In genomic region chr12:11706509-11707331, GRCh38 we compare ENCODE assay signal across 17 cellular contexts. TPM values are rescaled to one million over a fixed set of nuclear protein-coding genes. Genes with fewer than 3 reads are reported as not detected.
A peak's percentile ranks its signal among the peaks of the same experiment; 100 is the strongest.
DNase-seq lines count a peak whose midpoint lies in the region; ATAC-seq, FAIRE-seq and TF ChIP-seq lines count a peak whose summit lies in the region.
"Had no signal": no experiment of that assay in that cellular context is flagged by ENCODE, and none has a peak within 500 bp of the region (broad histone marks: within the 10 kb centered on the region; RNA-seq: fewer than 3 reads in every experiment).

No MANE protein-coding gene starts in this region.

- H3K18ac ChIP-seq in H1 (ENCODE audit: extremely low read depth, low read length), result no peak overlapping the region
- no peak overlapping the region for H3K18ac ChIP-seq in mesendoderm (ENCODE audit: low read length)

- H4K5ac ChIP-seq in H1 (ENCODE audit: insufficient read length, low read depth, low read length) (no peak overlapping the region), mesendoderm (ENCODE audit: low read length) (no peak overlapping the region)

- H3K36me3 ChIP-seq in right atrium auricular region (no peaks in the 10 kb centered on the region), H1 (ENCODE audit: control insufficient read depth in 2 of 4, insufficient read depth in 4 of 4, low read length in 3 of 4) (no peaks in the 10 kb centered on the region), mucosa of rectum (ENCODE audit: control insufficient read depth in 2 of 2, insufficient read depth in 2 of 2, low read length in 2 of 2) (no peaks in the 10 kb centered on the region), upper lobe of right lung (no peaks in the 10 kb centered on the region), mesendoderm (ENCODE audit: control insufficient read depth, insufficient read depth, low read length) (no peaks in the 10 kb centered on the region)

- H3K27me3 ChIP-seq in right atrium auricular region (no peaks in the 10 kb centered on the region), H1 (replicated peaks in 1 of 4; ENCODE audit: control insufficient read depth in 3 of 4, extremely low read depth in 1 of 4, insufficient read depth in 3 of 4, low read length in 3 of 4) (no peaks in the 10 kb centered on the region), mucosa of rectum (ENCODE audit: control insufficient read depth in 2 of 2, insufficient read depth in 2 of 2, low read length in 2 of 2) (no peaks in the 10 kb centered on the region), upper lobe of right lung (no peaks in the 10 kb centered on the region), mesendoderm (ENCODE audit: insufficient read depth, low read length, poor library complexity) (no peaks in the 10 kb centered on the region)

- peaks cover 4% of the 10 kb centered on the region for H3K36me3 Mint-ChIP-seq in activated naive CD8-positive, alpha-beta T cell treated with anti-CD3 and anti-CD28 coated beads, Interleukin-2, amount 50 U/mL, for 24 hours (ENCODE audit: low read depth)

- no peak for TF ChIP-seq RAD21 in H1 (IDR thresholded peaks at IDR 0.05 in 1 of 2, conservative IDR thresholded peaks at IDR 0.05 in 1 of 2; ENCODE audit: low read depth in 2 of 2, low read length in 2 of 2)

- CTCF ChIA-PET in H1 (lab: Charles Lee; ENCODE audit: partially characterized antibody), result interaction anchor here (0.8 to 0.9 kb wide), 2 partner anchors 25 to 127 kb away, joined by 3 read pairs; no protein-coding TSS in a partner anchor

- H4K8ac ChIP-seq in H1 (ENCODE audit: extremely low read depth, insufficient read depth, low read length) (no peak overlapping the region), mesendoderm (ENCODE audit: low read depth, low read length) (no peak overlapping the region)

- H3K4me3 Mint-ChIP-seq in activated naive CD8-positive, alpha-beta T cell treated with anti-CD3 and anti-CD28 coated beads, Interleukin-2, amount 50 U/mL, for 24 hours, result no peak overlapping the region
- H3K4me3 Mint-ChIP-seq: activated CD8-positive, alpha-beta T cell treated with anti-CD3 and anti-CD28 coated beads, Interleukin-2, amount 10 ng/mL, durations not matched to agents 7 days and 5 days; effector memory CD8-positive, alpha-beta T cell; naive thymus-derived CD8-positive, alpha-beta T cell; stimulated activated effector memory CD8-positive, alpha-beta T cell treated with anti-CD3 and anti-CD28 coated beads, Interleukin-12 subunit alpha, Interleukin-12 subunit beta, amount 100 ng/mL, for 72 hours; T-helper 1 cell treated with Interleukin-12 subunit alpha and Interleukin-12 subunit beta and Interleukin-4 antibody, amounts not matched to agents 30 μg/mL and 1 μg/mL, for 36 hours had no signal

- ATAC-seq in Right ventricle myocardium superior (ENCODE audit: poor library complexity) (peak; percentile 34), upper lobe of right lung (peak; percentile 65)
- no peak for ATAC-seq in activated naive CD8-positive, alpha-beta T cell treated with anti-CD3 and anti-CD28 coated beads, Interleukin-2, amount 50 U/mL, for 24 hours
- ATAC-seq: activated CD8-positive, alpha-beta T cell treated with anti-CD3 and anti-CD28 coated beads, Interleukin-2, amount 10 ng/mL, durations not matched to agents 7 days and 5 days; effector memory CD8-positive, alpha-beta T cell; naive thymus-derived CD8-positive, alpha-beta T cell; stimulated activated effector memory CD8-positive, alpha-beta T cell treated with anti-CD3 and anti-CD28 coated beads, Interleukin-12 subunit alpha, Interleukin-12 subunit beta, amount 100 ng/mL, for 72 hours had no signal

- no peak overlapping the region for H3K4me2 ChIP-seq in H1 (ENCODE audit: insufficient read depth in 1 of 2, low read depth in 2 of 2, low read length in 2 of 2)
- no peak overlapping the region for H3K4me2 ChIP-seq in mesendoderm (ENCODE audit: low read length)

- H3K23ac ChIP-seq in H1 (ENCODE audit: insufficient read length), result no peak overlapping the region
- H3K23ac ChIP-seq in mesendoderm (ENCODE audit: low read length), result no peak overlapping the region

- TF ChIP-seq EP300 in H1 (IDR thresholded peaks at IDR 0.05; ENCODE audit: borderline replicate concordance in 1 of 2, low read depth in 2 of 2, low read length in 2 of 2), result no peak

- H3K56ac ChIP-seq in H1 (replicated peaks; ENCODE audit: insufficient read length, low read depth, low read length) (no peak overlapping the region), mesendoderm (ENCODE audit: low read length) (no peak overlapping the region)

- intact Hi-C loops in Right ventricle myocardium superior (cut with DNase I) (no loop called here), upper lobe of right lung (cut with DNase I) (no loop called here)

- TF ChIP-seq CTCF in right atrium auricular region (IDR thresholded peaks at IDR 0.05), result no peak
- no peak for TF ChIP-seq CTCF in H1 (IDR thresholded peaks at IDR 0.05; ENCODE audit: control extremely low read depth in 1 of 3, insufficient read depth in 1 of 3, low read depth in 1 of 3, low read length in 3 of 3)
- no peak for TF ChIP-seq CTCF in upper lobe of right lung (IDR thresholded peaks at IDR 0.05)
- no peak for TF ChIP-seq CTCF in GM20000 (IDR thresholded peaks at IDR 0.05; ENCODE audit: extremely low read depth, missing control alignments)

- no peak overlapping the region for H3K4me3 ChIP-seq in right atrium auricular region
- no peak overlapping the region for H3K4me3 ChIP-seq in H1 (ENCODE audit: extremely low read depth in 1 of 4, insufficient read depth in 2 of 4, low read depth in 3 of 4, low read length in 4 of 4)
- H3K4me3 ChIP-seq in mucosa of rectum (ENCODE audit: low read length in 2 of 2), result no peak overlapping the region
- H3K4me3 ChIP-seq in upper lobe of right lung, result no peak overlapping the region
- no peak overlapping the region for H3K4me3 ChIP-seq in mesendoderm (ENCODE audit: low read length)

- H2AK5ac ChIP-seq in H1 (ENCODE audit: low read depth, low read length), result no peak overlapping the region
- no peak overlapping the region for H2AK5ac ChIP-seq in mesendoderm (ENCODE audit: low read length)

- no peak for TF ChIP-seq POLR2A in H1 (IDR thresholded peaks at IDR 0.05; ENCODE audit: control extremely low read depth in 1 of 2, low read depth in 2 of 2, low read length in 2 of 2)

- H2BK20ac ChIP-seq in H1 (ENCODE audit: low read length), result no peak overlapping the region

- no peak for DNase-seq in Right ventricle myocardium superior
- no peak for DNase-seq in right atrium auricular region (ENCODE audit: low spot score)
- no peak for DNase-seq in H1 (ENCODE audit: low read depth in 1 of 2, low spot score in 2 of 2)
- no peak for DNase-seq in upper lobe of right lung
- DNase-seq in activated naive CD8-positive, alpha-beta T cell treated with anti-CD3 and anti-CD28 coated beads, Interleukin-2, amount 50 U/mL, for 24 hours, result no peak
- DNase-seq in GM20000 (ENCODE audit: low spot score), result no peak
- no peak for DNase-seq in mesendoderm
- DNase-seq: activated CD8-positive, alpha-beta T cell treated with anti-CD3 and anti-CD28 coated beads, Interleukin-2, amount 10 ng/mL, durations not matched to agents 7 days and 5 days; activated naive CD4-positive, alpha-beta T cell treated with anti-CD3 and anti-CD28 coated beads, Interleukin-2, amount 50 U/mL, for 16 hours; effector memory CD8-positive, alpha-beta T cell; hypothalamus; naive thymus-derived CD8-positive, alpha-beta T cell; NCI-H1436; stimulated activated CD4-positive, alpha-beta T cell treated with anti-CD3 and anti-CD28 coated beads, Interleukin-15, amount 100 ng/mL, for 24 hours had no signal

- H3K4me1 Mint-ChIP-seq in activated naive CD8-positive, alpha-beta T cell treated with anti-CD3 and anti-CD28 coated beads, Interleukin-2, amount 50 U/mL, for 24 hours, result peaks cover 33% of the 10 kb centered on the region

- no peak overlapping the region for H3K4ac ChIP-seq in H1 (replicated peaks; ENCODE audit: insufficient read length, low read depth, low read length)
- H3K4ac ChIP-seq in mesendoderm (ENCODE audit: low read depth, low read length), result no peak overlapping the region

- no peaks in the 10 kb centered on the region for H3K27me3 Mint-ChIP-seq in activated naive CD8-positive, alpha-beta T cell treated with anti-CD3 and anti-CD28 coated beads, Interleukin-2, amount 50 U/mL, for 24 hours
- H3K27me3 Mint-ChIP-seq: effector memory CD8-positive, alpha-beta T cell; naive thymus-derived CD8-positive, alpha-beta T cell had no signal

- no peak overlapping the region for H2AFZ ChIP-seq in H1 (ENCODE audit: low read length)

- H3K14ac ChIP-seq in H1 (ENCODE audit: insufficient read length), result no peak overlapping the region

- H3K9ac ChIP-seq in H1 (replicated peaks in 1 of 4; ENCODE audit: extremely low read depth in 1 of 4, low read depth in 3 of 4, low read length in 3 of 4) (no peak overlapping the region), mucosa of rectum (ENCODE audit: low read depth in 1 of 2, low read length in 2 of 2) (peak overlapping the region; percentile 7 to 19), mesendoderm (ENCODE audit: low read length) (no peak overlapping the region)

- peaks cover 0 to 36% of the 10 kb centered on the region in 2 donors for H3K4me1 ChIP-seq in right atrium auricular region
- peaks cover 0 to 13% (median 2%) of the 10 kb centered on the region in 4 experiments; a peak in 4 of 7 replicates for H3K4me1 ChIP-seq in H1 (replicated peaks in 1 of 4; ENCODE audit: control insufficient read depth in 3 of 4, insufficient read depth in 4 of 4, low read length in 3 of 4)
- peaks cover 17 to 20% of the 10 kb centered on the region in 2 donors for H3K4me1 ChIP-seq in mucosa of rectum (ENCODE audit: control insufficient read depth in 2 of 2, insufficient read depth in 2 of 2, low read length in 2 of 2)
- H3K4me1 ChIP-seq in upper lobe of right lung, result peaks cover 20% of the 10 kb centered on the region
- no peaks in the 10 kb centered on the region for H3K4me1 ChIP-seq in mesendoderm (ENCODE audit: control insufficient read depth, low read depth, low read length)

- no peaks in the 10 kb centered on the region for H3K9me3 Mint-ChIP-seq in activated naive CD8-positive, alpha-beta T cell treated with anti-CD3 and anti-CD28 coated beads, Interleukin-2, amount 50 U/mL, for 24 hours
- H3K9me3 Mint-ChIP-seq: effector memory CD8-positive, alpha-beta T cell; naive thymus-derived CD8-positive, alpha-beta T cell; stimulated activated effector memory CD8-positive, alpha-beta T cell treated with anti-CD3 and anti-CD28 coated beads, Interleukin-12 subunit alpha, Interleukin-12 subunit beta, amount 100 ng/mL, for 72 hours; T-helper 1 cell treated with Interleukin-12 subunit alpha and Interleukin-12 subunit beta and Interleukin-4 antibody, amounts not matched to agents 30 μg/mL and 1 μg/mL, for 36 hours had no signal

- 90% methylated on average over 10 of the region's 10 CpGs; no CpG with 5 or more reads in 1 of the 2 experiments for WGBS in H1 (ENCODE audit: extremely low coverage in 1 of 2, insufficient coverage in 1 of 2, insufficient read length in 1 of 2, insufficient replicate concordance in 2 of 2, low coverage in 1 of 2, low lambda C conversion rate in 2 of 2, missing lambda C conversion rate in 1 of 2), 2 experiments
- WGBS in mesendoderm (ENCODE audit: extremely low coverage, insufficient coverage, low lambda C conversion rate), result no CpG with 5 or more reads among the region's 10 CpGs

- H3K9me3 ChIP-seq in right atrium auricular region (no peaks in the 10 kb centered on the region), H1 (ENCODE audit: insufficient read depth in 2 of 2, low read depth in 1 of 2, low read length in 1 of 2) (no peaks in the 10 kb centered on the region), mucosa of rectum (ENCODE audit: control insufficient read depth in 2 of 2, low read length in 2 of 2) (no peaks in the 10 kb centered on the region), upper lobe of right lung (no peaks in the 10 kb centered on the region)

- no peak overlapping the region for H4K91ac ChIP-seq in H1 (replicated peaks; ENCODE audit: insufficient read length, low read length)

- H2BK15ac ChIP-seq in H1 (ENCODE audit: low read length) (no peak overlapping the region), mesendoderm (replicated peaks; ENCODE audit: low read depth) (no peak overlapping the region)

- no peak overlapping the region for H3K27ac Mint-ChIP-seq in activated naive CD8-positive, alpha-beta T cell treated with anti-CD3 and anti-CD28 coated beads, Interleukin-2, amount 50 U/mL, for 24 hours
- H3K27ac Mint-ChIP-seq: activated CD8-positive, alpha-beta T cell treated with anti-CD3 and anti-CD28 coated beads, Interleukin-2, amount 10 ng/mL, durations not matched to agents 7 days and 5 days; stimulated activated effector memory CD8-positive, alpha-beta T cell treated with anti-CD3 and anti-CD28 coated beads, Interleukin-12 subunit alpha, Interleukin-12 subunit beta, amount 100 ng/mL, for 72 hours; T-helper 1 cell treated with Interleukin-12 subunit alpha and Interleukin-12 subunit beta and Interleukin-4 antibody, amounts not matched to agents 30 μg/mL and 1 μg/mL, for 36 hours had no signal

- no peaks in the 10 kb centered on the region for H3K23me2 ChIP-seq in H1 (ENCODE audit: low read depth, low read length)

- no peak overlapping the region for H2BK12ac ChIP-seq in H1 (ENCODE audit: low read depth, low read length)

- H3K27ac ChIP-seq in right atrium auricular region (peak overlapping the region in 1 of 2 donors; percentile 36), H1 (ENCODE audit: low read depth, low read length) (no peak overlapping the region), mucosa of rectum (ENCODE audit: low read depth in 2 of 2, low read length in 2 of 2) (peak overlapping the region in 1 of 2 donors; percentile 41), upper lobe of right lung (no peak overlapping the region), mesendoderm (ENCODE audit: low read depth, low read length) (no peak overlapping the region)

- H3K79me1 ChIP-seq in H1 (ENCODE audit: low read depth, low read length) (peaks cover 12% of the 10 kb centered on the region; the same call in 1 of the 2 replicates), mesendoderm (ENCODE audit: low read length) (peaks cover 6% of the 10 kb centered on the region)

- FAIRE-seq in H1 (lab: Jason Lieb, UNC), result no peak

- H3K79me2 ChIP-seq in H1 (ENCODE audit: control insufficient read depth in 1 of 2, insufficient read depth in 2 of 2, low read length in 2 of 2) (no peaks in the 10 kb centered on the region), mesendoderm (ENCODE audit: control insufficient read depth, insufficient read depth, low read length) (no peaks in the 10 kb centered on the region)

- H2BK5ac ChIP-seq in H1 (ENCODE audit: low read depth, low read length) (no peak overlapping the region), mesendoderm (ENCODE audit: low read length) (no peak overlapping the region)

- H2BK120ac ChIP-seq in H1 (replicated peaks; ENCODE audit: low read depth, low read length), result no peak overlapping the region
- no peak overlapping the region for H2BK120ac ChIP-seq in mesendoderm (ENCODE audit: low read depth, low read length)

- POLR2A ChIA-PET in H1 (lab: Charles Lee; ENCODE audit: partially characterized antibody), result interaction anchor here (0.9 kb wide), 1 partner anchor 9 kb away, joined by 3 read pairs; no protein-coding TSS in a partner anchor

- peaks cover 0 to 2% of the 10 kb centered on the region in 2 experiments for H4K20me1 ChIP-seq in H1 (replicated peaks in 1 of 2; ENCODE audit: control insufficient read depth in 1 of 2, insufficient read depth in 2 of 2, low read length in 2 of 2)

RNA-seq across cellular contexts. Expression of gene ETV6, which starts 57.2 kb away (rescaled TPM):
- 16.1 TPM for total RNA-seq in Right ventricle myocardium superior
- 1 to 10 TPM; 6.7 TPM for total RNA-seq in right atrium auricular region
- 23.9 and 24.6 TPM in 2 replicates for total RNA-seq in H1 (2021; fragmentation: NEBNext Ultra II Directional; extraction: Animal tissue kit (Norgen Biotek cat#: 25700))
- 4.7 and 5.5 TPM in 2 replicates for polyA plus RNA-seq in H1 (2011; rRNA removed)
- 4.5 TPM for polyA plus RNA-seq in H1 (2011; cell fraction: cytosol; rRNA removed)
- 7.4 TPM for polyA plus RNA-seq in H1 (2011; cell fraction: nucleus; rRNA removed)
- polyA plus RNA-seq in H1 (2012, experiment 1 of 2), result 6.5 to 9.8 TPM (median 8.0 TPM) in 4 replicates
- 2.1 TPM for polyA plus RNA-seq in H1 (2012, experiment 2 of 2)
- polyA plus RNA-seq in H1 (2013, experiment 1 of 2), result 14.5 TPM
- 14.1 TPM for polyA plus RNA-seq in H1 (2013, experiment 2 of 2)
- 14.5 and 14.8 TPM in 2 replicates for polyA minus RNA-seq in H1 (2011; rRNA and poly(A)+ RNA removed)
- polyA minus RNA-seq in H1 (2011; cell fraction: cytosol; rRNA and poly(A)+ RNA removed), result 9.9 TPM
- polyA minus RNA-seq in H1 (2011; cell fraction: nucleus; rRNA and poly(A)+ RNA removed), result 22.1 TPM
- 45.0 TPM for total RNA-seq in upper lobe of right lung
- polyA plus RNA-seq in mesendoderm (2013, experiment 1 of 2), result 6.9 TPM
- 7.1 TPM for polyA plus RNA-seq in mesendoderm (2013, experiment 2 of 2)

Comparison
In these comparisons a context has a peak if more than half of its experiments do, and no peak if none do; other contexts are left out.
1. H3K9ac ChIP-seq: peak in mucosa of rectum (2 of 2); none in H1 (0 of 4) and mesendoderm (single experiment).